ENCODE assay signal across 2 cellular contexts in the genomic region with DNA sequence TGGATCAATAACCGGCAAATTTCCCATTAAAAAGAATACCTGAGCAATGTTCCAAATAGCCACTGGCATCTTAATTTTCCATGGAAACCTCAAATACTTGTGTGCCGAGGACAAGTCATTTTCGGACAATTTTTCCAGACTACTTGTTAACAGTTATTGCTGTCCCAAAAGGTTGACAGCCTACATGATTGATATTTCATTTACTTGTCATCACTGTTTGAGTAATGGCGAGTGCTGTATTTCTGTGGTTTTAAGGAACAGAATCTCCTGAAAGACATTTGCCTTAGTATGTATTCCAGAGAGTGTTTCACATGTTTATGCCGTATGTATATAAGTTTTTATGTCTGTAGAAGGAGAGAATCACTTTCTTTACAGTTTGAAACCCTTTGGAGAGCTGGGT.
TF ChIP-seq lines count a peak whose summit lies in the region.

No MANE protein-coding gene starts in this region.

TF ChIP-seq in HEK293, 187 proteins besides CTCF, POLR2A, EP300 and RAD21 (continued from another document):
- TF ChIP-seq, protein P1, sequence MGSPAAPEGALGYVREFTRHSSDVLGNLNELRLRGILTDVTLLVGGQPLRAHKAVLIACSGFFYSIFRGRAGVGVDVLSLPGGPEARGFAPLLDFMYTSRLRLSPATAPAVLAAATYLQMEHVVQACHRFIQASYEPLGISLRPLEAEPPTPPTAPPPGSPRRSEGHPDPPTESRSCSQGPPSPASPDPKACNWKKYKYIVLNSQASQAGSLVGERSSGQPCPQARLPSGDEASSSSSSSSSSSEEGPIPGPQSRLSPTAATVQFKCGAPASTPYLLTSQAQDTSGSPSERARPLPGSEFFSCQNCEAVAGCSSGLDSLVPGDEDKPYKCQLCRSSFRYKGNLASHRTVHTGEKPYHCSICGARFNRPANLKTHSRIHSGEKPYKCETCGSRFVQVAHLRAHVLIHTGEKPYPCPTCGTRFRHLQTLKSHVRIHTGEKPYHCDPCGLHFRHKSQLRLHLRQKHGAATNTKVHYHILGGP (tag by site-specific recombination; IDR thresholded peaks at IDR 0.05): no peak
- TF ChIP-seq, protein P2, sequence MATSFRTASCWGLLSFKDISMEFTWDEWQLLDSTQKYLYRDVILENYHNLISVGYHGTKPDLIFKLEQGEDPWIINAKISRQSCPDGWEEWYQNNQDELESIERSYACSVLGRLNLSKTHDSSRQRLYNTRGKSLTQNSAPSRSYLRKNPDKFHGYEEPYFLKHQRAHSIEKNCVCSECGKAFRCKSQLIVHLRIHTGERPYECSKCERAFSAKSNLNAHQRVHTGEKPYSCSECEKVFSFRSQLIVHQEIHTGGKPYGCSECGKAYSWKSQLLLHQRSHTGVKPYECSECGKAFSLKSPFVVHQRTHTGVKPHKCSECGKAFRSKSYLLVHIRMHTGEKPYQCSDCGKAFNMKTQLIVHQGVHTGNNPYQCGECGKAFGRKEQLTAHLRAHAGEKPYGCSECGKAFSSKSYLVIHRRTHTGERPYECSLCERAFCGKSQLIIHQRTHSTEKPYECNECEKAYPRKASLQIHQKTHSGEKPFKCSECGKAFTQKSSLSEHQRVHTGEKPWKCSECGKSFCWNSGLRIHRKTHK (tag by site-specific recombination; IDR thresholded peaks at IDR 0.05): no peak
- TF ChIP-seq ZNF843 (tag by site-specific recombination; IDR thresholded peaks at IDR 0.05) (peak; percentile 72), ZBTB17 (tag by site-specific recombination; IDR thresholded peaks at IDR 0.05) (no peak), ZSCAN30 (tag by site-specific recombination; IDR thresholded peaks at IDR 0.05) (peak; percentile 47; the same call in 1 of the 2 replicates), ZNF423 (tag by site-specific recombination; IDR thresholded peaks at IDR 0.05) (no peak), ZNF16 (tag by site-specific recombination; IDR thresholded peaks at IDR 0.05; ENCODE audit: low read depth) (no peak), ZEB2 (tag by site-specific recombination; IDR thresholded peaks at IDR 0.05) (peak; percentile 74), ZNF239 (tag by site-specific recombination; IDR thresholded peaks at IDR 0.05) (no peak), ZXDB (tag by site-specific recombination; IDR thresholded peaks at IDR 0.05) (0 out of 2 replicates have a peak, but pooled peaks have one; percentile 21), ZNF664 (tag by site-specific recombination; IDR thresholded peaks at IDR 0.05) (no peak), ZNF473 (tag by site-specific recombination; IDR thresholded peaks at IDR 0.05) (no peak), ZNF792 (tag by site-specific recombination; IDR thresholded peaks at IDR 0.05) (no peak), ZNF366 (tag by site-specific recombination; conservative IDR thresholded peaks at IDR 0.05) (no peak), SETDB1 (IDR thresholded peaks at IDR 0.05; ENCODE audit: insufficient read length, low read length) (no peak), KLF8 (tag by site-specific recombination; IDR thresholded peaks at IDR 0.05) (0 out of 2 replicates have a peak, but pooled peaks have one; percentile 22), RBAK (tag by site-specific recombination; IDR thresholded peaks at IDR 0.05) (no peak), ZNF571 (tag by site-specific recombination; IDR thresholded peaks at IDR 0.05) (no peak), ZBTB8A (tag by site-specific recombination; IDR thresholded peaks at IDR 0.05) (no peak)
- TF ChIP-seq, protein P3, sequence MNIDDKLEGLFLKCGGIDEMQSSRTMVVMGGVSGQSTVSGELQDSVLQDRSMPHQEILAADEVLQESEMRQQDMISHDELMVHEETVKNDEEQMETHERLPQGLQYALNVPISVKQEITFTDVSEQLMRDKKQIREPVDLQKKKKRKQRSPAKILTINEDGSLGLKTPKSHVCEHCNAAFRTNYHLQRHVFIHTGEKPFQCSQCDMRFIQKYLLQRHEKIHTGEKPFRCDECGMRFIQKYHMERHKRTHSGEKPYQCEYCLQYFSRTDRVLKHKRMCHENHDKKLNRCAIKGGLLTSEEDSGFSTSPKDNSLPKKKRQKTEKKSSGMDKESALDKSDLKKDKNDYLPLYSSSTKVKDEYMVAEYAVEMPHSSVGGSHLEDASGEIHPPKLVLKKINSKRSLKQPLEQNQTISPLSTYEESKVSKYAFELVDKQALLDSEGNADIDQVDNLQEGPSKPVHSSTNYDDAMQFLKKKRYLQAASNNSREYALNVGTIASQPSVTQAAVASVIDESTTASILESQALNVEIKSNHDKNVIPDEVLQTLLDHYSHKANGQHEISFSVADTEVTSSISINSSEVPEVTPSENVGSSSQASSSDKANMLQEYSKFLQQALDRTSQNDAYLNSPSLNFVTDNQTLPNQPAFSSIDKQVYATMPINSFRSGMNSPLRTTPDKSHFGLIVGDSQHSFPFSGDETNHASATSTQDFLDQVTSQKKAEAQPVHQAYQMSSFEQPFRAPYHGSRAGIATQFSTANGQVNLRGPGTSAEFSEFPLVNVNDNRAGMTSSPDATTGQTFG (tag by site-specific recombination; IDR thresholded peaks at IDR 0.05; ENCODE audit: borderline replicate concordance): no peak

TF ChIP-seq in K562, 482 proteins besides CTCF, POLR2A, EP300 and RAD21 (continued from another document):
- TF ChIP-seq, protein P4, sequence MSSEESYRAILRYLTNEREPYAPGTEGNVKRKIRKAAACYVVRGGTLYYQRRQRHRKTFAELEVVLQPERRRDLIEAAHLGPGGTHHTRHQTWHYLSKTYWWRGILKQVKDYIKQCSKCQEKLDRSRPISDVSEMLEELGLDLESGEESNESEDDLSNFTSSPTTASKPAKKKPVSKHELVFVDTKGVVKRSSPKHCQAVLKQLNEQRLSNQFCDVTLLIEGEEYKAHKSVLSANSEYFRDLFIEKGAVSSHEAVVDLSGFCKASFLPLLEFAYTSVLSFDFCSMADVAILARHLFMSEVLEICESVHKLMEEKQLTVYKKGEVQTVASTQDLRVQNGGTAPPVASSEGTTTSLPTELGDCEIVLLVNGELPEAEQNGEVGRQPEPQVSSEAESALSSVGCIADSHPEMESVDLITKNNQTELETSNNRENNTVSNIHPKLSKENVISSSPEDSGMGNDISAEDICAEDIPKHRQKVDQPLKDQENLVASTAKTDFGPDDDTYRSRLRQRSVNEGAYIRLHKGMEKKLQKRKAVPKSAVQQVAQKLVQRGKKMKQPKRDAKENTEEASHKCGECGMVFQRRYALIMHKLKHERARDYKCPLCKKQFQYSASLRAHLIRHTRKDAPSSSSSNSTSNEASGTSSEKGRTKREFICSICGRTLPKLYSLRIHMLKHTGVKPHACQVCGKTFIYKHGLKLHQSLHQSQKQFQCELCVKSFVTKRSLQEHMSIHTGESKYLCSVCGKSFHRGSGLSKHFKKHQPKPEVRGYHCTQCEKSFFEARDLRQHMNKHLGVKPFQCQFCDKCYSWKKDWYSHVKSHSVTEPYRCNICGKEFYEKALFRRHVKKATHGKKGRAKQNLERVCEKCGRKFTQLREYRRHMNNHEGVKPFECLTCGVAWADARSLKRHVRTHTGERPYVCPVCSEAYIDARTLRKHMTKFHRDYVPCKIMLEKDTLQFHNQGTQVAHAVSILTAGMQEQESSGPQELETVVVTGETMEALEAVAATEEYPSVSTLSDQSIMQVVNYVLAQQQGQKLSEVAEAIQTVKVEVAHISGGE (CRISPR knock-in tag; IDR thresholded peaks at IDR 0.05): no peak
- TF ChIP-seq, protein P5, sequence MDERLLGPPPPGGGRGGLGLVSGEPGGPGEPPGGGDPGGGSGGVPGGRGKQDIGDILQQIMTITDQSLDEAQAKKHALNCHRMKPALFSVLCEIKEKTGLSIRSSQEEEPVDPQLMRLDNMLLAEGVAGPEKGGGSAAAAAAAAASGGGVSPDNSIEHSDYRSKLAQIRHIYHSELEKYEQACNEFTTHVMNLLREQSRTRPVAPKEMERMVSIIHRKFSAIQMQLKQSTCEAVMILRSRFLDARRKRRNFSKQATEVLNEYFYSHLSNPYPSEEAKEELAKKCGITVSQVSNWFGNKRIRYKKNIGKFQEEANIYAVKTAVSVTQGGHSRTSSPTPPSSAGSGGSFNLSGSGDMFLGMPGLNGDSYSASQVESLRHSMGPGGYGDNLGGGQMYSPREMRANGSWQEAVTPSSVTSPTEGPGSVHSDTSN (CRISPR knock-in tag; IDR thresholded peaks at IDR 0.05; ENCODE audit: low read depth): peak; percentile 54
- TF ChIP-seq, protein P5 (tag; conservative IDR thresholded peaks at IDR 0.05; ENCODE audit: low read depth): peak; percentile 99
